In genomic region chr2:20333738-20334137, GRCh38 we compare ENCODE assay signal across 1 cellular context.
TF ChIP-seq lines count a peak whose summit lies in the region.

No MANE protein-coding gene starts in this region.

TF ChIP-seq in HepG2, 621 proteins besides CTCF, POLR2A, EP300 and RAD21:
- TF ChIP-seq ZMYM3 (CRISPR knock-in tag; IDR thresholded peaks at IDR 0.05) (no peak), NFRKB (IDR thresholded peaks at IDR 0.05) (no peak), DRAP1 (CRISPR knock-in tag; IDR thresholded peaks at IDR 0.05) (no peak), UBTF (CRISPR knock-in tag; IDR thresholded peaks at IDR 0.05) (no peak), ZBTB20 (CRISPR knock-in tag; IDR thresholded peaks at IDR 0.05; ENCODE audit: borderline replicate concordance, low read depth) (no peak), NFE2L1 (CRISPR knock-in tag; IDR thresholded peaks at IDR 0.05; ENCODE audit: borderline replicate concordance) (no peak), ZNF761 (CRISPR knock-in tag; conservative IDR thresholded peaks at IDR 0.05) (no peak), SIN3A (IDR thresholded peaks at IDR 0.05; ENCODE audit: borderline replicate concordance, low read depth, low read length) (no peak), DMAP1 (CRISPR knock-in tag; IDR thresholded peaks at IDR 0.05) (no peak), NFYB (CRISPR knock-in tag; IDR thresholded peaks at IDR 0.05) (no peak), HDAC1 (CRISPR knock-in tag; IDR thresholded peaks at IDR 0.05) (no peak), THAP8 (CRISPR knock-in tag; IDR thresholded peaks at IDR 0.05; ENCODE audit: borderline replicate concordance) (no peak), KLF15 (CRISPR knock-in tag; IDR thresholded peaks at IDR 0.05; ENCODE audit: borderline replicate concordance) (no peak), RXRB (CRISPR knock-in tag; IDR thresholded peaks at IDR 0.05; ENCODE audit: borderline replicate concordance) (no peak), ZNF770 (CRISPR knock-in tag; IDR thresholded peaks at IDR 0.05) (no peak), WIZ (CRISPR knock-in tag; IDR thresholded peaks at IDR 0.05) (no peak), ZNF496 (CRISPR knock-in tag; IDR thresholded peaks at IDR 0.05; ENCODE audit: insufficient replicate concordance) (no peak), PBX3 (CRISPR knock-in tag; IDR thresholded peaks at IDR 0.05; ENCODE audit: borderline replicate concordance) (no peak), PTBP1 (IDR thresholded peaks at IDR 0.05; ENCODE audit: low read depth, low read length, poor library complexity, severe bottlenecking) (no peak), ZNF816 (CRISPR knock-in tag; IDR thresholded peaks at IDR 0.05; ENCODE audit: borderline replicate concordance) (no peak)
